ENCODE assay signal across 21 cellular contexts in genomic region chr5:112635276-112635675, GRCh38.
DNase-seq lines count a peak whose midpoint lies in the region; ATAC-seq and TF ChIP-seq lines count a peak whose summit lies in the region.
"Had no signal": no experiment of that assay in that cellular context is flagged by ENCODE, and none has a peak within 500 bp of the region (broad histone marks: within the 10 kb centered on the region; RNA-seq: fewer than 3 reads in every experiment).

No MANE protein-coding gene starts in this region.

- H3K36me3 ChIP-seq in SK-N-SH (replicated peaks in 1 of 2; ENCODE audit: control insufficient read depth in 1 of 2, insufficient read depth in 2 of 2, low read length in 1 of 2) (no peaks in the 10 kb centered on the region), PC-3 (ENCODE audit: low read depth, low read length) (no peaks in the 10 kb centered on the region), parathyroid adenoma (ENCODE audit: control insufficient read depth, insufficient read depth, low read length) (no peaks in the 10 kb centered on the region)

- intact Hi-C loops in PC-3 (cut with micrococcal nuclease) = no loop called here

- H3F3A ChIP-seq in SK-N-SH (replicated peaks; ENCODE audit: insufficient read depth) = no peaks in the 10 kb centered on the region
- H3F3A ChIP-seq in PC-3 (ENCODE audit: low read length, unreplicated experiment) = no peaks in the 10 kb centered on the region

- no peak overlapping the region for H3K4me3 ChIP-seq in SK-N-SH (ENCODE audit: low read depth in 2 of 2, low read length in 1 of 2)
- no peak overlapping the region for H3K4me3 ChIP-seq in PC-3 (ENCODE audit: low read length)
- H3K4me3 ChIP-seq in parathyroid adenoma (ENCODE audit: low read depth, low read length) = no peak overlapping the region
- H3K4me3 ChIP-seq: testis had no signal

- H2AFZ ChIP-seq in SK-N-SH (ENCODE audit: low read depth) (no peak overlapping the region), PC-3 (ENCODE audit: low read length) (0 out of 2 replicates have a peak overlapping the region, but pooled peaks have one; percentile 6), parathyroid adenoma (peak overlapping the region; percentile 48)

- no TSS peak for BruUV-seq in PC-3 (replicated peaks; lab: Mats Ljungman, UMichigan)

- H3K79me2 ChIP-seq in SK-N-SH (ENCODE audit: insufficient read depth) (no peaks in the 10 kb centered on the region), PC-3 (ENCODE audit: low read length) (no peaks in the 10 kb centered on the region), parathyroid adenoma (no peaks in the 10 kb centered on the region)

- H3K4me1 ChIP-seq in SK-N-SH (ENCODE audit: control insufficient read depth in 1 of 2, insufficient read depth in 2 of 2, low read depth in 1 of 2, low read length in 1 of 2) (peaks cover 0 to 10% of the 10 kb centered on the region in 2 experiments; a peak in 2 of 4 replicates), PC-3 (ENCODE audit: insufficient read depth, low read length) (peaks cover 22% of the 10 kb centered on the region), parathyroid adenoma (peaks cover 4% of the 10 kb centered on the region)

- H3K9ac ChIP-seq in SK-N-SH = no peak overlapping the region
- no peak overlapping the region for H3K9ac ChIP-seq in PC-3 (ENCODE audit: low read length)
- no peak overlapping the region for H3K9ac ChIP-seq in parathyroid adenoma

- H3K4me2 ChIP-seq in SK-N-SH (no peak overlapping the region), PC-3 (ENCODE audit: low read length) (no peak overlapping the region), parathyroid adenoma (ENCODE audit: low read length) (no peak overlapping the region)

- WGBS in SK-N-SH (ENCODE audit: low lambda C conversion rate) = 45% methylated on average over 3 of the region's 3 CpGs

- no peak overlapping the region for H3K27ac ChIP-seq in SK-N-SH (ENCODE audit: low read depth in 2 of 2, low read length in 1 of 2)
- peak overlapping the region; percentile 78 for H3K27ac ChIP-seq in PC-3 (ENCODE audit: low read length)
- no peak overlapping the region for H3K27ac ChIP-seq in parathyroid adenoma
- H3K27ac ChIP-seq: testis had no signal

- H3K9me2 ChIP-seq in SK-N-SH = no peaks in the 10 kb centered on the region
- no peaks in the 10 kb centered on the region for H3K9me2 ChIP-seq in PC-3 (replicated peaks; ENCODE audit: low read length)

- TF ChIP-seq RAD21 in SK-N-SH (IDR thresholded peaks at IDR 0.05; ENCODE audit: low read length) = no peak

- CTCF ChIA-PET in SK-N-SH (lab: Yijun Ruan, JAX) = no interaction called here
- CTCF ChIA-PET in PC-3 (lab: Charles Lee) = no interaction called here

- H3K27me3 ChIP-seq in SK-N-SH (ENCODE audit: insufficient read depth) = no peaks in the 10 kb centered on the region
- no peaks in the 10 kb centered on the region for H3K27me3 ChIP-seq in PC-3 (ENCODE audit: low read length)
- no peaks in the 10 kb centered on the region for H3K27me3 ChIP-seq in parathyroid adenoma (ENCODE audit: control insufficient read depth, insufficient read depth, low read length)
- H3K27me3 ChIP-seq: testis had no signal

- no peak for TF ChIP-seq EP300 in SK-N-SH (IDR thresholded peaks at IDR 0.05; ENCODE audit: borderline replicate concordance in 1 of 2, low read depth in 1 of 2, low read length in 1 of 2)

- H4K20me1 ChIP-seq in SK-N-SH (ENCODE audit: insufficient read depth) (no peaks in the 10 kb centered on the region), PC-3 (ENCODE audit: low read length) (no peaks in the 10 kb centered on the region)

- TF ChIP-seq CTCF in SK-N-SH (IDR thresholded peaks at IDR 0.05) (no peak), PC-3 (conservative IDR thresholded peaks at IDR 0.05; ENCODE audit: low read depth, low read length) (no peak), parathyroid adenoma (IDR thresholded peaks at IDR 0.05) (no peak)

- no peak for ATAC-seq in SK-N-SH treated with all-trans-retinoic acid at 6 μM for 48 hours
- ATAC-seq in PC-3 = no peak
- ATAC-seq in HG03432 (IDR thresholded peaks at IDR 0.05; ENCODE audit: unreplicated experiment) = no peak
- ATAC-seq: sciatic nerve, T-helper 17 cell had no signal

- no peak for DNase-seq in SK-N-SH
- DNase-seq in PC-3 = peak; percentile 19
- peak; percentile 11 to 15 for DNase-seq in erythroblast (lab: John Stamatoyannopoulos, UW)
- DNase-seq in NCI-H1092 treated with DMSO at 0.1 percent for 48 hours (lab: John Stamatoyannopoulos, UW) = no peak
- no peak for DNase-seq in dedifferentiated amniotic fluid mesenchymal stem cell (ENCODE audit: extremely low spot score)
- DNase-seq: activated CD4-positive, alpha-beta T cell treated with anti-CD3 and anti-CD28 coated beads, Interleukin-2, amount 50 U/mL, for 48 hours; activated CD4-positive, CD25-positive, alpha-beta regulatory T cell treated with anti-CD3 and anti-CD28 coated beads, Interleukin-2, amount 50 U/mL, for 72 hours; activated naive CD4-positive, alpha-beta T cell treated with Interleukin-2 at 50 U/mL for 16 hours; DMS79; GDM1; NCI-H1436; NCI-H2081; NCI-H2227 treated with DMSO at 0.1 percent for 48 hours; RPMI8226; stimulated activated CD8-positive, alpha-beta memory T cell treated with anti-CD3 and anti-CD28 coated beads, Interleukin-4, amount 100 ng/mL, for 48 hours; T-helper 17 cell; testis had no signal

- H3K9me3 ChIP-seq in SK-N-SH (no peaks in the 10 kb centered on the region), PC-3 (ENCODE audit: low read length) (no peaks in the 10 kb centered on the region), parathyroid adenoma (ENCODE audit: control insufficient read depth, low read length) (no peaks in the 10 kb centered on the region)
- H3K9me3 ChIP-seq: testis had no signal

- POLR2A ChIA-PET in SK-N-SH (lab: Yijun Ruan, JAX) (no interaction called here), PC-3 (lab: Charles Lee; ENCODE audit: unreplicated experiment) (no interaction called here)

- no peak for TF ChIP-seq POLR2A in erythroblast (IDR thresholded peaks at IDR 0.05; ENCODE audit: low read length)

TF ChIP-seq in SK-N-SH treated with all-trans-retinoic acid at 6 μM for 48 hours, 23 proteins besides CTCF, POLR2A, EP300 and RAD21:
- TF ChIP-seq ESRRG (CRISPR knock-in tag; IDR thresholded peaks at IDR 0.05) (no peak), ZFP3 (CRISPR knock-in tag; IDR thresholded peaks at IDR 0.05) (0 out of 2 replicates have a peak, but pooled peaks have one; percentile 10)

TF ChIP-seq in SK-N-SH, 30 proteins besides CTCF, POLR2A, EP300 and RAD21 (continues in another document):
- TF ChIP-seq TAF1 (IDR thresholded peaks at IDR 0.05; ENCODE audit: borderline replicate concordance, low read depth, low read length) (no peak), POLR2AphosphoS5 (IDR thresholded peaks at IDR 0.05; ENCODE audit: low read depth, low read length) (no peak), RFX5 (IDR thresholded peaks at IDR 0.05; ENCODE audit: low read length) (no peak), RCOR1 (IDR thresholded peaks at IDR 0.05; ENCODE audit: low read length) (no peak), NFIC (IDR thresholded peaks at IDR 0.05; ENCODE audit: borderline replicate concordance) (no peak), NRF1 (IDR thresholded peaks at IDR 0.05; ENCODE audit: low read depth, low read length) (no peak), MXI1 (IDR thresholded peaks at IDR 0.05; ENCODE audit: low read depth, low read length) (no peak), USF1 (IDR thresholded peaks at IDR 0.05; ENCODE audit: borderline replicate concordance, low read depth) (no peak), MEF2A (IDR thresholded peaks at IDR 0.05; ENCODE audit: borderline replicate concordance, low read depth) (no peak), MAX (IDR thresholded peaks at IDR 0.05; ENCODE audit: low read depth) (no peak)
- TF ChIP-seq, protein P1, sequence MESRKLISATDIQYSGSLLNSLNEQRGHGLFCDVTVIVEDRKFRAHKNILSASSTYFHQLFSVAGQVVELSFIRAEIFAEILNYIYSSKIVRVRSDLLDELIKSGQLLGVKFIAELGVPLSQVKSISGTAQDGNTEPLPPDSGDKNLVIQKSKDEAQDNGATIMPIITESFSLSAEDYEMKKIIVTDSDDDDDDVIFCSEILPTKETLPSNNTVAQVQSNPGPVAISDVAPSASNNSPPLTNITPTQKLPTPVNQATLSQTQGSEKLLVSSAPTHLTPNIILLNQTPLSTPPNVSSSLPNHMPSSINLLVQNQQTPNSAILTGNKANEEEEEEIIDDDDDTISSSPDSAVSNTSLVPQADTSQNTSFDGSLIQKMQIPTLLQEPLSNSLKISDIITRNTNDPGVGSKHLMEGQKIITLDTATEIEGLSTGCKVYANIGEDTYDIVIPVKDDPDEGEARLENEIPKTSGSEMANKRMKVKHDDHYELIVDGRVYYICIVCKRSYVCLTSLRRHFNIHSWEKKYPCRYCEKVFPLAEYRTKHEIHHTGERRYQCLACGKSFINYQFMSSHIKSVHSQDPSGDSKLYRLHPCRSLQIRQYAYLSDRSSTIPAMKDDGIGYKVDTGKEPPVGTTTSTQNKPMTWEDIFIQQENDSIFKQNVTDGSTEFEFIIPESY (IDR thresholded peaks at IDR 0.05; ENCODE audit: borderline replicate concordance, low read depth) = no peak

Comparison
In these comparisons a context has a peak if more than half of its experiments do, and no peak if none do; other contexts are left out.
1. DNase-seq: peak in PC-3 (single experiment) and erythroblast (2 of 2); none in SK-N-SH (single experiment), NCI-H1092 treated with DMSO at 0.1 percent for 48 hours (single experiment) and dedifferentiated amniotic fluid mesenchymal stem cell (single experiment).